18 cellular contexts compared by ENCODE assay signal in the genomic region with DNA sequence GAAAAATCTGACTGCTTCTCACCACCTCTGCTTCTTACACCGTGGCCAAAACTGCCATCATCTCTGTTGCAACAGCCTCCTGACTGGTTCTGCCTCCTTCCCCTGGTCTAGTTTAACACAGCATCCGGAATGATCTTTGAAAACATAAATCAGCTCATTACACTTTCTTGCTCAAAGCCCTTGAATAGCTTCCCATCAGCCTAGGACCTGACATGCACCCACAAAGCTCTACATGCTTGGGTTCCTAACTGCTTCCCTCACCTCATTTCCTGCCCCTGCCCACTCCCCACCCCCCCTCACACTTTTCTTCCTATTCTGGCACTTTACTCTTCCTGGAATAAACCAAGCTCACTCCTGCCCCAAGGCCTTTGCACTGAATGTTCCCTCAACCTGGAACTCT.
A peak's percentile ranks its signal among the peaks of the same experiment; 100 is the strongest.
DNase-seq lines count a peak whose midpoint lies in the region; ATAC-seq and TF ChIP-seq lines count a peak whose summit lies in the region.
"Had no signal": no experiment of that assay in that cellular context is flagged by ENCODE, and none has a peak within 500 bp of the region (broad histone marks: within the 10 kb centered on the region; RNA-seq: fewer than 3 reads in every experiment).

No MANE protein-coding gene starts in this region.

- peaks cover 26% of the 10 kb centered on the region for H3K4me1 ChIP-seq in RWPE2 (ENCODE audit: insufficient read depth, poor library complexity, severe bottlenecking)
- H3K4me1 ChIP-seq in smooth muscle cell (ENCODE audit: low read depth) = peaks cover 19% of the 10 kb centered on the region
- no peaks in the 10 kb centered on the region for H3K4me1 ChIP-seq in neuronal stem cell (ENCODE audit: control insufficient read depth in 2 of 2, insufficient read depth in 1 of 2, low read depth in 1 of 2, low read length in 2 of 2)

- 70% methylated on average over 2 of the region's 2 CpGs for WGBS in smooth muscle cell (ENCODE audit: low lambda C conversion rate)
- WGBS in neuronal stem cell (ENCODE audit: extremely low coverage in 2 of 2, insufficient read length in 2 of 2, insufficient replicate concordance in 1 of 2), 2 donors = no CpG with 5 or more reads among the region's 2 CpGs

- no peak overlapping the region for H4K8ac ChIP-seq in neuronal stem cell (ENCODE audit: low read depth, low read length)

- ATAC-seq in RWPE2 (ENCODE audit: low read depth) = no peak; the same call in 2 of the 3 replicates
- ATAC-seq: activated T-helper 17 cell treated with anti-CD3 and anti-CD28 coated beads, Interleukin-2, amount 50 U/mL, for 72 hours; esophagus mucosa; natural killer cell treated with Interleukin-12 subunit alpha and Interleukin-12 subunit beta and Interleukin-15 and Interleukin-18, amount 100 ng/mL, for 72 hours; psoas muscle had no signal

- H3K27me3 ChIP-seq in RWPE2 (ENCODE audit: insufficient read depth, poor library complexity, severe bottlenecking) (no peaks in the 10 kb centered on the region), smooth muscle cell (ENCODE audit: low read depth) (no peaks in the 10 kb centered on the region), neuronal stem cell (ENCODE audit: control insufficient read depth in 3 of 3, insufficient read depth in 3 of 3, low read depth in 1 of 3, low read length in 3 of 3) (no peaks in the 10 kb centered on the region)
- H3K27me3 ChIP-seq: dorsolateral prefrontal cortex had no signal

- no peak overlapping the region for H2BK12ac ChIP-seq in neuronal stem cell (ENCODE audit: low read length)

- H3K18ac ChIP-seq in neuronal stem cell (ENCODE audit: low read length) = no peak overlapping the region

- no peak overlapping the region for H2BK120ac ChIP-seq in neuronal stem cell (ENCODE audit: low read depth, low read length)

- no peak overlapping the region for H3K14ac ChIP-seq in neuronal stem cell (ENCODE audit: low read length)

- no peak overlapping the region for H2AFZ ChIP-seq in smooth muscle cell (ENCODE audit: low read depth)
- no peak overlapping the region for H2AFZ ChIP-seq in neuronal stem cell (ENCODE audit: low read length)

- H4K91ac ChIP-seq in neuronal stem cell (ENCODE audit: low read depth, low read length, poor library complexity) = no peak overlapping the region

- H3K4ac ChIP-seq in neuronal stem cell (ENCODE audit: low read length) = no peak overlapping the region

- peaks cover 3% of the 10 kb centered on the region for H3K79me2 ChIP-seq in smooth muscle cell (ENCODE audit: low read depth)

- no peak overlapping the region for H2BK15ac ChIP-seq in neuronal stem cell (ENCODE audit: low read length)

- no peak overlapping the region for H2AK5ac ChIP-seq in neuronal stem cell (ENCODE audit: low read depth, low read length)

- peaks cover 15% of the 10 kb centered on the region for H3F3A ChIP-seq in smooth muscle cell (ENCODE audit: low read depth)

- H3K36me3 ChIP-seq in RWPE2 (ENCODE audit: low read depth) (no peaks in the 10 kb centered on the region), smooth muscle cell (ENCODE audit: low read depth) (no peaks in the 10 kb centered on the region), neuronal stem cell (replicated peaks in 1 of 2; ENCODE audit: control insufficient read depth in 2 of 2, insufficient read depth in 2 of 2, low read length in 2 of 2) (peaks cover 0 to 26% of the 10 kb centered on the region in 2 donors)

- H3K4me3 ChIP-seq in RWPE2 (ENCODE audit: severe bottlenecking) = no peak overlapping the region
- H3K4me3 ChIP-seq in smooth muscle cell = no peak overlapping the region
- no peak overlapping the region for H3K4me3 ChIP-seq in neuronal stem cell (ENCODE audit: low read length in 2 of 2)
- H3K4me3 ChIP-seq: dorsolateral prefrontal cortex, psoas muscle had no signal

- TF ChIP-seq CTCF in RWPE2 (IDR thresholded peaks at IDR 0.05; ENCODE audit: poor library complexity, severe bottlenecking) = no peak
- TF ChIP-seq CTCF in smooth muscle cell (IDR thresholded peaks at IDR 0.05; ENCODE audit: borderline replicate concordance, insufficient read depth, poor library complexity, severe bottlenecking) = no peak

- no peaks in the 10 kb centered on the region for H3K79me1 ChIP-seq in neuronal stem cell (ENCODE audit: low read depth, low read length)

- no peaks in the 10 kb centered on the region for H4K20me1 ChIP-seq in smooth muscle cell (ENCODE audit: low read depth)

- H3K9me3 ChIP-seq in RWPE2 (ENCODE audit: severe bottlenecking) (no peaks in the 10 kb centered on the region), smooth muscle cell (replicated peaks; ENCODE audit: low read depth) (no peaks in the 10 kb centered on the region), neuronal stem cell (replicated peaks in 1 of 2; ENCODE audit: control insufficient read depth in 2 of 2, insufficient read depth in 1 of 2, low read depth in 1 of 2, low read length in 2 of 2) (no peaks in the 10 kb centered on the region)
- H3K9me3 ChIP-seq: psoas muscle had no signal

- peak overlapping the region; percentile 42 for H3K9ac ChIP-seq in smooth muscle cell (ENCODE audit: low read depth)
- no peak overlapping the region for H3K9ac ChIP-seq in neuronal stem cell (ENCODE audit: low read depth, low read length, poor library complexity)

- no peak overlapping the region for H3K23ac ChIP-seq in neuronal stem cell (ENCODE audit: low read depth, low read length, poor library complexity)

- no peak overlapping the region for H2BK5ac ChIP-seq in neuronal stem cell (ENCODE audit: low read length)

- DNase-seq in GM03348 (ENCODE audit: low spot score) = peak; percentile 38
- no peak for DNase-seq in RWPE2 (ENCODE audit: low spot score)
- peak; percentile 34 for DNase-seq in fibroblast of peridontal ligament (ENCODE audit: extremely low read depth)
- DNase-seq in smooth muscle cell (lab: John Stamatoyannopoulos, UW; ENCODE audit: unreplicated experiment) = no peak
- no peak for DNase-seq in NCI-H2029 treated with DMSO at 0.1 percent for 48 hours (lab: John Stamatoyannopoulos, UW)
- DNase-seq in DMS114 treated with DMSO at 0.1 percent for 48 hours (lab: John Stamatoyannopoulos, UW; ENCODE audit: unreplicated experiment) = no peak
- DNase-seq in neuronal stem cell (ENCODE audit: low spot score) = no peak
- DNase-seq: activated CD4-positive, CD25-positive, alpha-beta regulatory T cell; activated naive CD8-positive, alpha-beta T cell treated with anti-CD3 and anti-CD28 coated beads, Interleukin-2, amount 10 ng/mL, durations not matched to agents 7 days and 5 days; DMS53; hippocampal formation; NCI-H2029; NCI-H510A treated with DMSO at 0.1 percent for 48 hours; psoas muscle had no signal

- H3K4me2 ChIP-seq in smooth muscle cell = no peak overlapping the region
- H3K4me2 ChIP-seq in neuronal stem cell (ENCODE audit: insufficient read depth, low read length, poor library complexity, severe bottlenecking) = no peak overlapping the region

- H3K27ac ChIP-seq in RWPE2 (ENCODE audit: poor library complexity, severe bottlenecking) (peak overlapping the region; percentile 91), smooth muscle cell (ENCODE audit: low read depth) (peak overlapping the region; percentile 98), neuronal stem cell (replicated peaks; ENCODE audit: low read length) (no peak overlapping the region)
- H3K27ac ChIP-seq: psoas muscle had no signal

Comparison
In these comparisons a context has a peak if more than half of its experiments do, and no peak if none do; other contexts are left out.
1. DNase-seq: peak in GM03348 (single experiment) and fibroblast of peridontal ligament (single experiment); none in RWPE2 (single experiment), smooth muscle cell (single experiment), NCI-H2029 treated with DMSO at 0.1 percent for 48 hours (single experiment), DMS114 treated with DMSO at 0.1 percent for 48 hours (single experiment) and neuronal stem cell (single experiment).